6 cellular contexts compared by ENCODE assay signal in the genomic region with DNA sequence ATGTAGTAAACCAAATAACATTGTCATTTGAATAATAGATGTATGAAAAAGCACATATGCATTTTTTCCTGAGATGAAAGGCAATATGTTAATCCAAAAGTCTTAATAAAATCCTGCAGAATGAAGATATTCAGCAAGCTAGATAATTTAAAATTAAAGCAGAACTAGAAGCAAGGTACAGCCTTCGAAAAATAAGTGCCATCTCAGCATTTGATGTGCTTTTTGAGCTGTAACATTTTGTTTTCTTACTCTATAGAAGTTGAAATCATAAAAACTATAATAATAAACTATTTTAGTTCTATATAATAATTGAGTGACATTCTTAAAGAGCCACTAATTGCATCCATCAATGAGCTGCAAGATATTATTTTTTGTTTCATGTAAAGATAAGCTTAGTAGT.
"Had no signal": no experiment of that assay in that cellular context is flagged by ENCODE, and none has a peak within 500 bp of the region (broad histone marks: within the 10 kb centered on the region; RNA-seq: fewer than 3 reads in every experiment).

No MANE protein-coding gene starts in this region.

- ATAC-seq: K562 had no signal

- H3K27ac ChIP-seq: HL-60, KMS-11 had no signal

- H3K9ac ChIP-seq: KMS-11 had no signal

- DNase-seq: KBM-7, KG1 had no signal

- FAIRE-seq: HTR-8/SVneo, K562 had no signal

- H3K4me2 ChIP-seq: KMS-11 had no signal

- H3K4me3 ChIP-seq: K562 had no signal
